ENCODE assay signal across 8 cellular contexts in genomic region chr20:17967595-17968365, GRCh38. TPM values are rescaled to one million over a fixed set of nuclear protein-coding genes. Genes with fewer than 3 reads are reported as not detected.
DNase-seq lines count a peak whose midpoint lies in the region; ATAC-seq and TF ChIP-seq lines count a peak whose summit lies in the region.

No MANE protein-coding gene starts in this region.

- peaks cover 80% of the 10 kb centered on the region for H3K4me1 Mint-ChIP-seq in central memory CD8-positive, alpha-beta T cell

- no peak for DNase-seq in GM12865 (ENCODE audit: low read depth)
- DNase-seq in PC-9, result peak in 1 of 2 experiments; percentile 51
- no peak for DNase-seq in central memory CD8-positive, alpha-beta T cell (ENCODE audit: low spot score in 2 of 2)
- DNase-seq in lower leg skin (ENCODE audit: low spot score in 2 of 2), result peak; percentile 37 to 91
- DNase-seq in T1000 (lab: John Stamatoyannopoulos, UW), result no peak
- DNase-seq in GM13976 (ENCODE audit: low spot score), result no peak

- no peak for TF ChIP-seq POLR2A in lower leg skin (IDR thresholded peaks at IDR 0.05)

- H3K79me2 ChIP-seq in PC-9 (ENCODE audit: low read depth), result peaks cover 94% of the 10 kb centered on the region

- peaks cover 66% of the 10 kb centered on the region for H3K4me1 ChIP-seq in PC-9 (replicated peaks; ENCODE audit: insufficient read depth)
- H3K4me1 ChIP-seq in thymus (ENCODE audit: control insufficient read depth, insufficient read depth, low read length), result peaks cover 27% of the 10 kb centered on the region

- H3K27me3 ChIP-seq in PC-9 (ENCODE audit: insufficient read depth, low read depth) (no peaks in the 10 kb centered on the region), thymus (ENCODE audit: control insufficient read depth, insufficient read depth) (no peaks in the 10 kb centered on the region)

- intact Hi-C loops in PC-9 (cut with micrococcal nuclease; ENCODE audit: unreplicated experiment) (loop anchor here (1.0 to 5.0 kb wide), 7 partner anchors 92 to 540 kb away; partner anchors contain the start of genes DZANK1, POLR3F, RRBP1 and SEC23B), lower leg skin (cut with DNase I; ENCODE audit: low total_unique reads) (no loop called here)

- H3K4me3 Mint-ChIP-seq in central memory CD8-positive, alpha-beta T cell, result peak overlapping the region; percentile 92

- in situ Hi-C loops in GM13976 (cut with MboI; ENCODE audit: low sequenced_read_pairs, unreplicated experiment), result no loop called here

- peaks cover 14% of the 10 kb centered on the region for H3F3A ChIP-seq in PC-9 (ENCODE audit: insufficient read depth, low read depth)

- H3K36me3 ChIP-seq in PC-9 (ENCODE audit: low read depth), result peaks cover 21% of the 10 kb centered on the region
- no peaks in the 10 kb centered on the region for H3K36me3 ChIP-seq in thymus (ENCODE audit: control insufficient read depth, insufficient read depth)

- H3K9me3 Mint-ChIP-seq in central memory CD8-positive, alpha-beta T cell, result no peaks in the 10 kb centered on the region

- 0 out of 2 replicates have a peak overlapping the region, but pooled peaks have one; percentile 56 for H2AFZ ChIP-seq in PC-9

- peak overlapping the region; percentile 95 for H3K27ac ChIP-seq in PC-9
- H3K27ac ChIP-seq in thymus (ENCODE audit: low read depth), result peak overlapping the region; percentile 100

- no peak for TF ChIP-seq CTCF in GM12865 (IDR thresholded peaks at IDR 0.05; ENCODE audit: insufficient read depth, low read depth, low read length, missing control alignments)
- no peak for TF ChIP-seq CTCF in PC-9 (conservative IDR thresholded peaks at IDR 0.05)
- no peak for TF ChIP-seq CTCF in lower leg skin (IDR thresholded peaks at IDR 0.05)
- no peak for TF ChIP-seq CTCF in GM13976 (IDR thresholded peaks at IDR 0.05; ENCODE audit: borderline replicate concordance, control extremely low read depth, extremely low read depth, insufficient read depth, missing control alignments)

- H3K9me2 ChIP-seq in PC-9 (ENCODE audit: insufficient read depth), result no peaks in the 10 kb centered on the region

- peak overlapping the region; percentile 93 for H3K27ac Mint-ChIP-seq in central memory CD8-positive, alpha-beta T cell (ENCODE audit: low read depth)

- H3K4me2 ChIP-seq in PC-9, result peak overlapping the region; percentile 85

- CTCF ChIA-PET in PC-9 (lab: Charles Lee), result no interaction called here

- WGBS in lower leg skin, 2 donors, result 0 to 1% methylated on average over 23 to 27 of the region's 38 CpGs
- under 1% methylated on average over 38 of the region's 38 CpGs for WGBS in thymus

- H3K9me3 ChIP-seq in PC-9 (ENCODE audit: insufficient read depth, low read depth), result no peaks in the 10 kb centered on the region
- no peaks in the 10 kb centered on the region for H3K9me3 ChIP-seq in thymus (ENCODE audit: control insufficient read depth)

- peaks cover 41% of the 10 kb centered on the region for H4K20me1 ChIP-seq in PC-9 (ENCODE audit: insufficient read depth)

- POLR2A ChIA-PET in PC-9 (lab: Charles Lee; ENCODE audit: unreplicated experiment), result no interaction called here

- peak; percentile 6 for ATAC-seq in HG02642 (IDR thresholded peaks at IDR 0.05; ENCODE audit: poor library complexity, unreplicated experiment)
- ATAC-seq in central memory CD8-positive, alpha-beta T cell (replicated peaks; ENCODE audit: extremely low read depth, poor library complexity, severe bottlenecking), result no peak

- TSS peak; percentile 28 for BruUV-seq in PC-9 (replicated peaks; lab: Mats Ljungman, UMichigan)

- H3K36me3 Mint-ChIP-seq in central memory CD8-positive, alpha-beta T cell (ENCODE audit: insufficient read depth), result peaks cover 25% of the 10 kb centered on the region

- H3K27me3 Mint-ChIP-seq in central memory CD8-positive, alpha-beta T cell, result no peaks in the 10 kb centered on the region

- H3K4me3 ChIP-seq in GM12865 (ENCODE audit: low read depth, low read length) (peak overlapping the region; percentile 71), PC-9 (peak overlapping the region; percentile 96), lower leg skin (ENCODE audit: low read depth, poor library complexity, severe bottlenecking) (peak overlapping the region; percentile 80), thymus (ENCODE audit: low read length) (peak overlapping the region; percentile 76)

RNA-seq across cellular contexts. Expression of gene SNX5, which starts 0.8 kb away (rescaled TPM):
- total RNA-seq in PC-9 (2021) (97.7 and 116 TPM in 2 replicates), lower leg skin (10 to 100 TPM; 44.6 to 70.7 (median 66.0) TPM)
- 134 TPM for polyA plus RNA-seq in thymus

RNA-seq across cellular contexts. Expression of gene MGME1, which starts 1.0 kb away (rescaled TPM):
- total RNA-seq in PC-9 (2021) (31.3 and 42.8 TPM in 2 replicates), lower leg skin (10 to 100 TPM; 21.9 to 36.3 (median 33.5) TPM)
- 23.1 TPM for polyA plus RNA-seq in thymus

Comparison
In these comparisons a context has a peak if more than half of its experiments do, and no peak if none do; other contexts are left out.
1. DNase-seq: peak in lower leg skin (2 of 2); none in GM12865 (single experiment), central memory CD8-positive, alpha-beta T cell (0 of 2), T1000 (single experiment) and GM13976 (single experiment).
2. Peak in every context shown above with its lines, with median percentiles within 50 percentile points of each other: H3K4me3 ChIP-seq.